ENCODE assay signal across 27 cellular contexts in the genomic region with DNA sequence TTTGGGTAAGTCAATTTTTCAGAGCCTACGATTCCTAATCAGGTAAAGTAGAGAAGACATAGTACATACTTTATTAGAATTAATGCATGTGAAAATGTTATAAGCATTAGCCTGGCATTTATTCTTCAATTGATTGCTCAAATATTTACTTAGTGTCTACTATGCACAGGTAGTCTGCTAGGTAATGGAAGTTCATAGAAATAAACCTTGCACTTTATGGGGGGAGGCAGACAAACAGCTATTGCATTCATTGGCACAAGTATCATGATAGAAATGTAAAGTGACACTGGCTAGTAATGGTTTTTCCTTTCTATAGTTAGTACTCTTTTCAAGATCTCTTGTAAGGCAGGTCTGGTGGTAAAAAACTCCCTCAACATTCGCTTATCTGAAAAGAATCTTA.
"Had no signal": no experiment of that assay in that cellular context is flagged by ENCODE, and none has a peak within 500 bp of the region (broad histone marks: within the 10 kb centered on the region; RNA-seq: fewer than 3 reads in every experiment).

No MANE protein-coding gene starts in this region.

- H3K4me3 ChIP-seq: neural progenitor cell, ovary, psoas muscle, smooth muscle cell, spleen, stomach, thoracic aorta, thyroid gland, tibial nerve, upper lobe of left lung, vagina had no signal

- H3K9ac ChIP-seq: neural progenitor cell, parathyroid adenoma had no signal

- H3K9me3 ChIP-seq: ovary, psoas muscle, spleen, stomach, thoracic aorta, thyroid gland, tibial nerve, upper lobe of left lung, vagina had no signal

- DNase-seq: naive thymus-derived CD4-positive, alpha-beta T cell; natural killer cell; occipital lobe; ovary; posterior cingulate gyrus; psoas muscle; right cardiac atrium; spleen; stimulated activated CD4-positive, alpha-beta T cell treated with anti-CD3 and anti-CD28 coated beads, Interleukin-12 subunit alpha, Interleukin-12 subunit beta, amount 100 ng/mL, for 4 hours; stimulated activated CD4-positive, alpha-beta T cell treated with anti-CD3 and anti-CD28 coated beads, Interleukin-1b, Interleukin-23, amount 100 ng/mL, for 48 hours; stimulated activated CD4-positive, alpha-beta T cell treated with anti-CD3 and anti-CD28 coated beads, Interleukin-4, amount 100 ng/mL, for 1 hour; stimulated activated CD4-positive, alpha-beta T cell treated with anti-CD3 and anti-CD28 coated beads, Interleukin-4, amount 100 ng/mL, for 4 hours; stimulated activated CD8-positive, alpha-beta memory T cell treated with anti-CD3 and anti-CD28 coated beads, Interleukin-4, amount 100 ng/mL, for 48 hours; stimulated activated naive CD4-positive, alpha-beta T cell; stomach; thyroid gland; trophoblast cell; upper lobe of left lung had no signal

- FAIRE-seq: urothelium cell line had no signal

- H3K27ac ChIP-seq: neural progenitor cell, ovary, parathyroid adenoma, psoas muscle, spleen, stomach, thoracic aorta, tibial nerve, upper lobe of left lung, vagina had no signal

- H3K36me3 ChIP-seq: neural progenitor cell, ovary, thoracic aorta, upper lobe of left lung, vagina had no signal

- H3K4me1 ChIP-seq: neural progenitor cell, parathyroid adenoma, psoas muscle, spleen, tibial nerve, upper lobe of left lung, vagina had no signal

- H3K27me3 ChIP-seq: neural progenitor cell, ovary, spleen, stomach, thyroid gland, tibial nerve, upper lobe of left lung, vagina had no signal

- ATAC-seq: naive thymus-derived CD4-positive, alpha-beta T cell; natural killer cell; psoas muscle; right cardiac atrium; sciatic nerve; stimulated activated memory B cell treated with anti-CD40 and anti-IgM and Interleukin-4, amounts not matched to agents 10 μg/mL and 1 μg/mL and 100 μg/mL, for 72 hours had no signal
